1 cellular context compared by ENCODE assay signal in genomic region chr9:133589454-133590227, GRCh38.
A peak's percentile ranks its signal among the peaks of the same experiment; 100 is the strongest.
TF ChIP-seq lines count a peak whose summit lies in the region.

No MANE protein-coding gene starts in this region.

TF ChIP-seq in HEK293, 187 proteins besides CTCF, POLR2A, EP300 and RAD21 (continued from another document):
- no peak for TF ChIP-seq BCL6B (tag by site-specific recombination; IDR thresholded peaks at IDR 0.05)
- 0 out of 2 replicates have a peak, but pooled peaks have one; percentile 18 for TF ChIP-seq ZNF580 (tag by site-specific recombination; IDR thresholded peaks at IDR 0.05)
- no peak for TF ChIP-seq ZNF354C (tag by site-specific recombination; IDR thresholded peaks at IDR 0.05; ENCODE audit: borderline replicate concordance, low read depth)
TF ChIP-seq in HEK293: peak in this region for 1.
